ENCODE assay signal across 9 cellular contexts in genomic region chr1:113981962-113982931, GRCh38. TPM values are rescaled to one million over a fixed set of nuclear protein-coding genes. Genes with fewer than 3 reads are reported as not detected.
DNase-seq lines count a peak whose midpoint lies in the region; ATAC-seq and TF ChIP-seq lines count a peak whose summit lies in the region.
"Had no signal": no experiment of that assay in that cellular context is flagged by ENCODE, and none has a peak within 500 bp of the region (broad histone marks: within the 10 kb centered on the region; RNA-seq: fewer than 3 reads in every experiment).

No MANE protein-coding gene starts in this region.

- peaks cover 12% of the 10 kb centered on the region for H3K36me3 Mint-ChIP-seq in type B pancreatic cell
- peaks cover 0 to 4% (median 3%) of the 10 kb centered on the region in 5 donors for H3K36me3 Mint-ChIP-seq in naive thymus-derived CD4-positive, alpha-beta T cell

- H3K4me3 ChIP-seq in liver (ENCODE audit: low read depth in 1 of 3, low read length in 3 of 3): no peak overlapping the region
- no peak overlapping the region for H3K4me3 ChIP-seq in naive thymus-derived CD4-positive, alpha-beta T cell (ENCODE audit: low read length)

- no peak for TF ChIP-seq CTCF in liver (IDR thresholded peaks at IDR 0.05; ENCODE audit: low read depth, low read length, missing input control)
- TF ChIP-seq CTCF in type B pancreatic cell (conservative IDR thresholded peaks at IDR 0.05): no peak

- peak; percentile 72 for DNase-seq in KBM-7
- peak; percentile 31 for DNase-seq in brain pericyte (ENCODE audit: low read depth, low spot score)
- DNase-seq in type B pancreatic cell (ENCODE audit: extremely low spot score, unreplicated experiment): no peak
- DNase-seq in naive thymus-derived CD4-positive, alpha-beta T cell: no peak
- DNase-seq in activated T-cell treated with anti-CD3 and anti-CD28 coated beads, Interleukin-2, amount 50 U/mL, for 1 hour: no peak
- DNase-seq in NCI-H2107 treated with DMSO at 0.1 percent for 48 hours (lab: John Stamatoyannopoulos, UW; ENCODE audit: unreplicated experiment): no peak
- DNase-seq: activated B cell treated with CpG ODN at 0.5 μM for 24 hours had no signal

- in situ Hi-C loops in KBM-7 (cut with MboI; ENCODE audit: low pct_unique_long_range_greater_than_20kb, low sequenced_read_pairs): loop anchor here (25.0 kb wide), 1 partner anchor 305 kb away; no protein-coding TSS in a partner anchor

- peaks cover 0 to 12% (median 9%) of the 10 kb centered on the region in 4 donors for H3K4me1 ChIP-seq in liver (ENCODE audit: control insufficient read depth in 4 of 4, insufficient read depth in 4 of 4, low read length in 3 of 4)
- no peaks in the 10 kb centered on the region for H3K4me1 ChIP-seq in naive thymus-derived CD4-positive, alpha-beta T cell (ENCODE audit: control insufficient read depth in 2 of 2, insufficient read depth in 2 of 2, low read length in 2 of 2)

- no peaks in the 10 kb centered on the region for H3K36me3 ChIP-seq in liver (ENCODE audit: control insufficient read depth in 4 of 4, insufficient read depth in 3 of 4, low read depth in 1 of 4, low read length in 3 of 4)
- H3K36me3 ChIP-seq in naive thymus-derived CD4-positive, alpha-beta T cell (ENCODE audit: control insufficient read depth in 2 of 3, insufficient read depth in 3 of 3, low read length in 3 of 3): no peaks in the 10 kb centered on the region

- ATAC-seq in HG02840 (IDR thresholded peaks at IDR 0.05; ENCODE audit: low FRiP score, unreplicated experiment): no peak
- ATAC-seq in naive thymus-derived CD4-positive, alpha-beta T cell: no peak

- no peaks in the 10 kb centered on the region for H3K27me3 ChIP-seq in liver (ENCODE audit: control insufficient read depth in 4 of 4, insufficient read depth in 4 of 4, low read length in 3 of 4)
- no peaks in the 10 kb centered on the region for H3K27me3 ChIP-seq in naive thymus-derived CD4-positive, alpha-beta T cell (ENCODE audit: control insufficient read depth in 2 of 2, insufficient read depth in 2 of 2, low read length in 2 of 2)

- no peak overlapping the region for H3K27ac ChIP-seq in liver (ENCODE audit: low read depth in 1 of 2, low read length in 2 of 2)
- no peak overlapping the region for H3K27ac ChIP-seq in naive thymus-derived CD4-positive, alpha-beta T cell (ENCODE audit: low read depth, low read length)

- intact Hi-C loops in naive thymus-derived CD4-positive, alpha-beta T cell (cut with micrococcal nuclease): no loop called here

- H3K27ac Mint-ChIP-seq in type B pancreatic cell: peak overlapping the region; percentile 25
- peak overlapping the region in 2 of 9 donors; percentile 26 to 41 for H3K27ac Mint-ChIP-seq in naive thymus-derived CD4-positive, alpha-beta T cell
- H3K27ac Mint-ChIP-seq: activated B cell treated with CpG ODN at 0.5 μM for 24 hours had no signal

- H3K4me3 Mint-ChIP-seq in type B pancreatic cell: peak overlapping the region; percentile 72
- H3K4me3 Mint-ChIP-seq in naive thymus-derived CD4-positive, alpha-beta T cell: no peak overlapping the region
- H3K4me3 Mint-ChIP-seq: activated B cell treated with CpG ODN at 0.5 μM for 24 hours had no signal

- WGBS in liver: 39% methylated on average over 18 of the region's 18 CpGs

- peaks cover 66% of the 10 kb centered on the region for H3K4me1 Mint-ChIP-seq in type B pancreatic cell (ENCODE audit: unreplicated experiment)
- peaks cover 5 to 18% (median 16%) of the 10 kb centered on the region in 7 donors for H3K4me1 Mint-ChIP-seq in naive thymus-derived CD4-positive, alpha-beta T cell

- H3K9me3 Mint-ChIP-seq in type B pancreatic cell: peaks cover 5% of the 10 kb centered on the region
- peaks cover 0 to 3% (median 0%) of the 10 kb centered on the region in 11 donors for H3K9me3 Mint-ChIP-seq in naive thymus-derived CD4-positive, alpha-beta T cell
- H3K9me3 Mint-ChIP-seq: activated B cell treated with CpG ODN at 0.5 μM for 24 hours had no signal

- POLR2A ChIA-PET in naive thymus-derived CD4-positive, alpha-beta T cell (lab: Charles Lee): no interaction called here

- H3K9ac ChIP-seq in liver (ENCODE audit: low read depth in 1 of 2, low read length in 2 of 2): no peak overlapping the region

- no peaks in the 10 kb centered on the region for H3K27me3 Mint-ChIP-seq in type B pancreatic cell
- H3K27me3 Mint-ChIP-seq in naive thymus-derived CD4-positive, alpha-beta T cell: peaks cover 0 to 2% (median 0%) of the 10 kb centered on the region in 5 donors
- H3K27me3 Mint-ChIP-seq: activated B cell treated with CpG ODN at 0.5 μM for 24 hours had no signal

- CTCF ChIA-PET in naive thymus-derived CD4-positive, alpha-beta T cell (lab: Charles Lee): interaction anchor here (0.7 kb wide), 1 partner anchor 351 kb away, joined by 3 read pairs; no protein-coding TSS in a partner anchor

- H3K9me3 ChIP-seq in liver (ENCODE audit: control insufficient read depth in 4 of 4, low read length in 3 of 4): no peaks in the 10 kb centered on the region
- H3K9me3 ChIP-seq in naive thymus-derived CD4-positive, alpha-beta T cell (ENCODE audit: control insufficient read depth in 2 of 3, low read length in 3 of 3): no peaks in the 10 kb centered on the region

- TF ChIP-seq RAD21 in liver (IDR thresholded peaks at IDR 0.05): no peak

TF ChIP-seq in liver, 16 proteins besides CTCF, POLR2A, EP300 and RAD21:
- TF ChIP-seq HNF4G (IDR thresholded peaks at IDR 0.05) (peak; percentile 10), GABPA (IDR thresholded peaks at IDR 0.05 in 1 of 2, conservative IDR thresholded peaks at IDR 0.05 in 1 of 2) (no peak), HNF4A (conservative IDR thresholded peaks at IDR 0.05) (peak; percentile 36 to 53)

RNA-seq across cellular contexts. Expression of gene OLFML3, which starts 3.0 kb away (rescaled TPM):
- total RNA-seq in liver (10 to 100 TPM; 10.8 to 13.6 TPM), type B pancreatic cell (ENCODE audit: low replicate concordance) (7.5 and 30.5 TPM in 2 replicates)
- 10 to 100 TPM in 1 of 2 donors, 1 to 10 TPM in 1; 8.3 to 16.7 TPM for polyA plus RNA-seq in liver
- 1 to 10 TPM in 3 of 5 experiments, under 1 TPM in 2; 0.24 to 1.8 (median 1.1) TPM for total RNA-seq in naive thymus-derived CD4-positive, alpha-beta T cell
- polyA plus RNA-seq in naive thymus-derived CD4-positive, alpha-beta T cell: not detected

RNA-seq across cellular contexts. Expression of gene HIPK1, which starts 53.1 kb away (rescaled TPM):
- total RNA-seq in liver (10 to 100 TPM; 21.0 to 50.2 TPM), type B pancreatic cell (ENCODE audit: low replicate concordance) (49.9 and 62.0 TPM in 2 replicates)
- 1 to 10 TPM; 8.7 to 9.2 TPM for polyA plus RNA-seq in liver
- total RNA-seq in naive thymus-derived CD4-positive, alpha-beta T cell: 100 to 1,000 TPM in 4 of 5 experiments, 10 to 100 TPM in 1; 95.8 to 211 (median 124) TPM
- 10 to 100 TPM; 11.8 to 21.3 TPM for polyA plus RNA-seq in naive thymus-derived CD4-positive, alpha-beta T cell

Comparison
In these comparisons a context has a peak if more than half of its experiments do, and no peak if none do; other contexts are left out.
1. DNase-seq: peak in KBM-7 (single experiment) and brain pericyte (single experiment); none in type B pancreatic cell (single experiment), naive thymus-derived CD4-positive, alpha-beta T cell (0 of 9), activated T-cell treated with anti-CD3 and anti-CD28 coated beads, Interleukin-2, amount 50 U/mL, for 1 hour (single experiment) and NCI-H2107 treated with DMSO at 0.1 percent for 48 hours (single experiment).